ENCODE assay signal across 18 cellular contexts in genomic region chr15:39406485-39406884, GRCh38.
A peak's percentile ranks its signal among the peaks of the same experiment; 100 is the strongest.
DNase-seq lines count a peak whose midpoint lies in the region; ATAC-seq and TF ChIP-seq lines count a peak whose summit lies in the region.
"Had no signal": no experiment of that assay in that cellular context is flagged by ENCODE, and none has a peak within 500 bp of the region (broad histone marks: within the 10 kb centered on the region; RNA-seq: fewer than 3 reads in every experiment).

No MANE protein-coding gene starts in this region.

- H3K79me2 ChIP-seq in SK-N-SH (ENCODE audit: insufficient read depth), result no peaks in the 10 kb centered on the region

- peaks cover 8 to 9% of the 10 kb centered on the region in 2 experiments; a peak in 2 of 4 replicates for H3K4me1 ChIP-seq in SK-N-SH (ENCODE audit: control insufficient read depth in 1 of 2, insufficient read depth in 2 of 2, low read depth in 1 of 2, low read length in 1 of 2)
- H3K4me1 ChIP-seq in colonic mucosa, result no peaks in the 10 kb centered on the region
- H3K4me1 ChIP-seq: tibial artery had no signal

- WGBS in SK-N-SH (ENCODE audit: low lambda C conversion rate), result 93% methylated on average over 6 of the region's 6 CpGs

- H3F3A ChIP-seq in SK-N-SH (replicated peaks; ENCODE audit: insufficient read depth), result peaks cover 12% of the 10 kb centered on the region

- no peaks in the 10 kb centered on the region for H3K27me3 ChIP-seq in SK-N-SH (ENCODE audit: insufficient read depth)
- no peaks in the 10 kb centered on the region for H3K27me3 ChIP-seq in colonic mucosa
- H3K27me3 ChIP-seq: heart left ventricle, tibial artery had no signal

- H3K4me2 ChIP-seq in SK-N-SH, result no peak overlapping the region

- H3K4me3 Mint-ChIP-seq in stimulated activated naive B cell treated with anti-CD40 and anti-IgM and Interleukin-4, amounts not matched to agents 10 μg/mL and 1 μg/mL and 100 μg/mL, for 72 hours, result no peak overlapping the region
- H3K4me3 Mint-ChIP-seq: activated naive CD8-positive, alpha-beta T cell treated with anti-CD3 and anti-CD28 coated beads, Interleukin-2, amount 10 ng/mL, durations not matched to agents 7 days and 5 days; central memory CD8-positive, alpha-beta T cell had no signal

- DNase-seq in SK-N-SH, result no peak
- no peak for DNase-seq in stimulated activated naive B cell treated with anti-CD40 and anti-IgM and Interleukin-4, amounts not matched to agents 10 μg/mL and 1 μg/mL and 100 μg/mL, for 72 hours
- DNase-seq in GM03348 (ENCODE audit: low spot score), result no peak
- DNase-seq in colonic mucosa, result no peak
- no peak for DNase-seq in ureter (ENCODE audit: low spot score)
- DNase-seq: activated naive CD8-positive, alpha-beta T cell treated with anti-CD3 and anti-CD28 coated beads, Interleukin-2, amount 10 ng/mL, durations not matched to agents 7 days and 5 days; Calu3; heart left ventricle; left cardiac atrium; NCI-H187; NCI-H748 treated with DMSO at 0.1 percent for 48 hours; SHP77 treated with DMSO at 0.1 percent for 48 hours; tibial artery; WERI-Rb-1 had no signal

- H3K9me2 ChIP-seq in SK-N-SH, result no peaks in the 10 kb centered on the region

- peaks cover 2 to 10% of the 10 kb centered on the region in 2 donors for H3K4me1 Mint-ChIP-seq in stimulated activated naive B cell treated with anti-CD40 and anti-IgM and Interleukin-4, amounts not matched to agents 10 μg/mL and 1 μg/mL and 100 μg/mL, for 72 hours

- no peak overlapping the region for H2AFZ ChIP-seq in SK-N-SH (ENCODE audit: low read depth)

- H3K36me3 ChIP-seq in SK-N-SH (replicated peaks in 1 of 2; ENCODE audit: control insufficient read depth in 1 of 2, insufficient read depth in 2 of 2, low read length in 1 of 2) (no peaks in the 10 kb centered on the region), colonic mucosa (no peaks in the 10 kb centered on the region)
- H3K36me3 ChIP-seq: heart left ventricle, tibial artery, WERI-Rb-1 had no signal

- H3K9ac ChIP-seq in SK-N-SH (no peak overlapping the region), colonic mucosa (ENCODE audit: low read depth in 2 of 2, low read length in 2 of 2) (no peak overlapping the region)

- intact Hi-C loops in colonic mucosa (cut with DNase I), result no loop called here

- H3K9me3 ChIP-seq in SK-N-SH (no peaks in the 10 kb centered on the region), colonic mucosa (no peaks in the 10 kb centered on the region)
- H3K9me3 ChIP-seq: heart left ventricle, tibial artery had no signal

- peaks cover 10 to 32% of the 10 kb centered on the region in 2 donors for H3K27me3 Mint-ChIP-seq in stimulated activated naive B cell treated with anti-CD40 and anti-IgM and Interleukin-4, amounts not matched to agents 10 μg/mL and 1 μg/mL and 100 μg/mL, for 72 hours

- no peaks in the 10 kb centered on the region for H3K36me3 Mint-ChIP-seq in stimulated activated naive B cell treated with anti-CD40 and anti-IgM and Interleukin-4, amounts not matched to agents 10 μg/mL and 1 μg/mL and 100 μg/mL, for 72 hours
- H3K36me3 Mint-ChIP-seq: activated naive CD8-positive, alpha-beta T cell treated with anti-CD3 and anti-CD28 coated beads, Interleukin-2, amount 10 ng/mL, durations not matched to agents 7 days and 5 days had no signal

- TF ChIP-seq EP300 in SK-N-SH (IDR thresholded peaks at IDR 0.05; ENCODE audit: borderline replicate concordance in 1 of 2, low read depth in 1 of 2, low read length in 1 of 2), result no peak

- H4K20me1 ChIP-seq in SK-N-SH (ENCODE audit: insufficient read depth), result no peaks in the 10 kb centered on the region

- ATAC-seq in SK-N-SH treated with all-trans-retinoic acid at 6 μM for 48 hours, result no peak
- peak; percentile 72 for ATAC-seq in HG02642 (IDR thresholded peaks at IDR 0.05; ENCODE audit: poor library complexity, unreplicated experiment)
- peak; percentile 91 for ATAC-seq in HG03432 (IDR thresholded peaks at IDR 0.05; ENCODE audit: unreplicated experiment)
- ATAC-seq in stimulated activated naive B cell treated with anti-CD40 and anti-IgM and Interleukin-4, amounts not matched to agents 10 μg/mL and 1 μg/mL and 100 μg/mL, for 72 hours (replicated peaks), result peak; percentile 59 to 75
- ATAC-seq: left cardiac atrium had no signal

- TF ChIP-seq RAD21 in SK-N-SH (IDR thresholded peaks at IDR 0.05; ENCODE audit: low read length), result no peak

- no peaks in the 10 kb centered on the region for H3K9me3 Mint-ChIP-seq in stimulated activated naive B cell treated with anti-CD40 and anti-IgM and Interleukin-4, amounts not matched to agents 10 μg/mL and 1 μg/mL and 100 μg/mL, for 72 hours
- H3K9me3 Mint-ChIP-seq: activated naive CD8-positive, alpha-beta T cell treated with anti-CD3 and anti-CD28 coated beads, Interleukin-2, amount 10 ng/mL, durations not matched to agents 7 days and 5 days; central memory CD8-positive, alpha-beta T cell had no signal

- TF ChIP-seq CTCF in SK-N-SH (IDR thresholded peaks at IDR 0.05) (no peak), colonic mucosa (IDR thresholded peaks at IDR 0.05) (no peak)

- CTCF ChIA-PET in SK-N-SH (lab: Yijun Ruan, JAX), result no interaction called here

- POLR2A ChIA-PET in SK-N-SH (lab: Yijun Ruan, JAX), result no interaction called here

- no peak overlapping the region for H3K27ac Mint-ChIP-seq in stimulated activated naive B cell treated with anti-CD40 and anti-IgM and Interleukin-4, amounts not matched to agents 10 μg/mL and 1 μg/mL and 100 μg/mL, for 72 hours
- H3K27ac Mint-ChIP-seq: activated naive CD8-positive, alpha-beta T cell treated with anti-CD3 and anti-CD28 coated beads, Interleukin-2, amount 10 ng/mL, durations not matched to agents 7 days and 5 days had no signal

- H3K4me3 ChIP-seq in SK-N-SH (ENCODE audit: low read depth in 2 of 2, low read length in 1 of 2) (no peak overlapping the region), colonic mucosa (no peak overlapping the region)
- H3K4me3 ChIP-seq: heart left ventricle, tibial artery had no signal

- H3K27ac ChIP-seq in SK-N-SH (ENCODE audit: low read depth in 2 of 2, low read length in 1 of 2), result peak overlapping the region; percentile 20 to 28; a peak in 2 of 4 replicates
- no peak overlapping the region for H3K27ac ChIP-seq in colonic mucosa
- H3K27ac ChIP-seq: heart left ventricle, tibial artery, WERI-Rb-1 had no signal

TF ChIP-seq in SK-N-SH, 30 proteins besides CTCF, POLR2A, EP300 and RAD21:
- no peak for TF ChIP-seq FOXJ3 (CRISPR knock-in tag; IDR thresholded peaks at IDR 0.05)
- TF ChIP-seq RXRA (IDR thresholded peaks at IDR 0.05; ENCODE audit: borderline replicate concordance, low read depth), result no peak
- no peak for TF ChIP-seq CHD2 (IDR thresholded peaks at IDR 0.05; ENCODE audit: low read length, partially characterized antibody)
- TF ChIP-seq, protein P1, sequence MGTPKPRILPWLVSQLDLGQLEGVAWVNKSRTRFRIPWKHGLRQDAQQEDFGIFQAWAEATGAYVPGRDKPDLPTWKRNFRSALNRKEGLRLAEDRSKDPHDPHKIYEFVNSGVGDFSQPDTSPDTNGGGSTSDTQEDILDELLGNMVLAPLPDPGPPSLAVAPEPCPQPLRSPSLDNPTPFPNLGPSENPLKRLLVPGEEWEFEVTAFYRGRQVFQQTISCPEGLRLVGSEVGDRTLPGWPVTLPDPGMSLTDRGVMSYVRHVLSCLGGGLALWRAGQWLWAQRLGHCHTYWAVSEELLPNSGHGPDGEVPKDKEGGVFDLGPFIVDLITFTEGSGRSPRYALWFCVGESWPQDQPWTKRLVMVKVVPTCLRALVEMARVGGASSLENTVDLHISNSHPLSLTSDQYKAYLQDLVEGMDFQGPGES (IDR thresholded peaks at IDR 0.05; ENCODE audit: low read depth, low read length), result no peak
- no peak for TF ChIP-seq FOSL2 (IDR thresholded peaks at IDR 0.05; ENCODE audit: borderline replicate concordance, low read depth)

TF ChIP-seq in SK-N-SH treated with all-trans-retinoic acid at 6 μM for 48 hours, 23 proteins besides CTCF, POLR2A, EP300 and RAD21:
- no peak for TF ChIP-seq CSRNP3 (CRISPR knock-in tag; IDR thresholded peaks at IDR 0.05)
- no peak for TF ChIP-seq ZNF70 (CRISPR knock-in tag; IDR thresholded peaks at IDR 0.05)
- no peak for TF ChIP-seq TOX (CRISPR knock-in tag; IDR thresholded peaks at IDR 0.05; ENCODE audit: borderline replicate concordance)
- TF ChIP-seq, protein P2, sequence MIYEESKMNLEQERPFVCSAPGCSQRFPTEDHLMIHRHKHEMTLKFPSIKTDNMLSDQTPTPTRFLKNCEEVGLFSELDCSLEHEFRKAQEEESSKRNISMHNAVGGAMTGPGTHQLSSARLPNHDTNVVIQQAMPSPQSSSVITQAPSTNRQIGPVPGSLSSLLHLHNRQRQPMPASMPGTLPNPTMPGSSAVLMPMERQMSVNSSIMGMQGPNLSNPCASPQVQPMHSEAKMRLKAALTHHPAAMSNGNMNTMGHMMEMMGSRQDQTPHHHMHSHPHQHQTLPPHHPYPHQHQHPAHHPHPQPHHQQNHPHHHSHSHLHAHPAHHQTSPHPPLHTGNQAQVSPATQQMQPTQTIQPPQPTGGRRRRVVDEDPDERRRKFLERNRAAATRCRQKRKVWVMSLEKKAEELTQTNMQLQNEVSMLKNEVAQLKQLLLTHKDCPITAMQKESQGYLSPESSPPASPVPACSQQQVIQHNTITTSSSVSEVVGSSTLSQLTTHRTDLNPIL (CRISPR knock-in tag; IDR thresholded peaks at IDR 0.05; ENCODE audit: low read depth), result no peak
- no peak for TF ChIP-seq RARB (CRISPR knock-in tag; IDR thresholded peaks at IDR 0.05)
- TF ChIP-seq ZC3H10 (CRISPR knock-in tag; IDR thresholded peaks at IDR 0.05), result no peak
- TF ChIP-seq ISL1 (CRISPR knock-in tag; IDR thresholded peaks at IDR 0.05), result no peak
- TF ChIP-seq PPARA (CRISPR knock-in tag; IDR thresholded peaks at IDR 0.05; ENCODE audit: borderline replicate concordance), result no peak
TF ChIP-seq in SK-N-SH treated with all-trans-retinoic acid at 6 μM for 48 hours: peak in this region for 0.
